11 cellular contexts compared by ENCODE assay signal in genomic region chr17:82367724-82368524, GRCh38. TPM values are rescaled to one million over a fixed set of nuclear protein-coding genes. Genes with fewer than 3 reads are reported as not detected.
DNase-seq lines count a peak whose midpoint lies in the region; ATAC-seq and TF ChIP-seq lines count a peak whose summit lies in the region.
"Had no signal": no experiment of that assay in that cellular context is flagged by ENCODE, and none has a peak within 500 bp of the region (broad histone marks: within the 10 kb centered on the region; RNA-seq: fewer than 3 reads in every experiment).

No MANE protein-coding gene starts in this region.

- peaks cover 4% of the 10 kb centered on the region for H3K27me3 ChIP-seq in A673 (replicated peaks; ENCODE audit: insufficient read depth, low read depth, low read length, poor library complexity)

- H3K36me3 ChIP-seq in A673 (ENCODE audit: insufficient read depth, low read length, poor library complexity, severe bottlenecking) = no peaks in the 10 kb centered on the region
- H3K36me3 ChIP-seq: upper lobe of left lung had no signal

- no peaks in the 10 kb centered on the region for H3K9me3 ChIP-seq in A673 (ENCODE audit: low read depth, low read length, poor library complexity, severe bottlenecking)
- H3K9me3 ChIP-seq: upper lobe of left lung had no signal

- H3K4me3 ChIP-seq in A673 (ENCODE audit: low read depth, low read length, poor library complexity, severe bottlenecking) = peak overlapping the region; percentile 17
- H3K4me3 ChIP-seq in GM12865 (ENCODE audit: low read depth, low read length) = no peak overlapping the region
- H3K4me3 ChIP-seq: upper lobe of left lung had no signal

- ATAC-seq in WTC11 (peak; percentile 91), HG02678 (IDR thresholded peaks at IDR 0.05; ENCODE audit: unreplicated experiment) (no peak)

- DNase-seq in A673 (ENCODE audit: low spot score) (peak; percentile 88), GM12865 (ENCODE audit: low read depth) (peak; percentile 33), NCI-H2196 treated with DMSO at 0.1 percent for 48 hours (lab: John Stamatoyannopoulos, UW; ENCODE audit: unreplicated experiment) (peak; percentile 100), WTC11 (ENCODE audit: low spot score) (peak; percentile 50), cortex of kidney (lab: John Stamatoyannopoulos, UW) (no peak), cerebellum (ENCODE audit: low spot score) (no peak)
- no peak for DNase-seq in stimulated activated CD4-positive, alpha-beta T cell treated with anti-CD3 and anti-CD28 coated beads, Interleukin-4, amount 100 ng/mL, for 24 hours
- DNase-seq: COR-L47, upper lobe of left lung had no signal

- H3K27ac ChIP-seq in A673 (ENCODE audit: low read depth, low read length, poor library complexity, severe bottlenecking) = no peak overlapping the region
- H3K27ac ChIP-seq: upper lobe of left lung had no signal

- H3K4me1 Mint-ChIP-seq in WTC11 = peaks cover 5% of the 10 kb centered on the region

- intact Hi-C loops in A673 (cut with micrococcal nuclease; ENCODE audit: unreplicated experiment) = loop anchor here (5.0 kb wide), 1 partner anchor 44 kb away; no protein-coding TSS in a partner anchor

- H3K4me1 ChIP-seq in A673 (ENCODE audit: insufficient read depth, low read length, poor library complexity, severe bottlenecking) = peaks cover 16% of the 10 kb centered on the region

- POLR2A ChIA-PET in A673 (lab: Charles Lee; ENCODE audit: low non-redundant PET) (interaction anchor here (0.6 kb wide), 1 partner anchor 71 kb away, joined by 5 read pairs; no protein-coding TSS in a partner anchor), WTC11 (lab: Charles Lee) (no interaction called here)

- BruUV-seq in A673 (replicated peaks; lab: Mats Ljungman, UMichigan) = no TSS peak

- TF ChIP-seq CTCF in A673 (conservative IDR thresholded peaks at IDR 0.05; ENCODE audit: low read depth, low read length) = no peak
- TF ChIP-seq CTCF in GM12865 (IDR thresholded peaks at IDR 0.05; ENCODE audit: insufficient read depth, low read depth, low read length, missing control alignments) = no peak
- no peak for TF ChIP-seq CTCF in WTC11 (IDR thresholded peaks at IDR 0.05)

- no peaks in the 10 kb centered on the region for H3K36me3 Mint-ChIP-seq in WTC11

- CTCF ChIA-PET in A673 (lab: Charles Lee) (no interaction called here), WTC11 (lab: Charles Lee) (no interaction called here)

- H3K4me3 Mint-ChIP-seq in WTC11 = peak overlapping the region; percentile 42

- H3K27ac Mint-ChIP-seq in WTC11 = peak overlapping the region; percentile 51

- H3K27me3 Mint-ChIP-seq in WTC11 (ENCODE audit: low read depth) = peaks cover 43% of the 10 kb centered on the region

- H3K9me3 Mint-ChIP-seq in WTC11 = peaks cover 5% of the 10 kb centered on the region

TF ChIP-seq in WTC11, 78 proteins besides CTCF, POLR2A, EP300 and RAD21:
- peak; percentile 47; the same call in 1 of the 2 replicates for TF ChIP-seq SP1 (CRISPR knock-in tag; conservative IDR thresholded peaks at IDR 0.05)
- TF ChIP-seq CREB1 (CRISPR knock-in tag; IDR thresholded peaks at IDR 0.05) = no peak
- TF ChIP-seq NFYB (CRISPR knock-in tag; conservative IDR thresholded peaks at IDR 0.05; ENCODE audit: low read depth) = peak; percentile 92
TF ChIP-seq in WTC11: peak in this region for 2.

RNA-seq across cellular contexts. Expression of gene UTS2R, which starts 3.6 kb away (rescaled TPM):
- total RNA-seq in A673 (2021) (0.52 and 0.58 TPM in 2 replicates), WTC11 (2021) (0.46 to 0.76 TPM (median 0.53 TPM) in 3 replicates), cerebellum (not detected)
- total RNA-seq: activated CD8-positive, alpha-beta memory T cell treated with anti-CD3 and anti-CD28 coated beads for 36 hours had no signal

RNA-seq across cellular contexts. Expression of gene TEX19, which starts 8.9 kb away (rescaled TPM):
- total RNA-seq in A673 (2021) = 0.39 and 1.2 TPM in 2 replicates
- total RNA-seq in WTC11 (2021) = 0.89 to 1.4 TPM (median 1.4 TPM) in 3 replicates
- total RNA-seq in cerebellum = not detected
- total RNA-seq: activated CD8-positive, alpha-beta memory T cell treated with anti-CD3 and anti-CD28 coated beads for 36 hours; upper lobe of left lung had no signal

RNA-seq across cellular contexts. Expression of gene SECTM1, which starts 34.4 kb away (rescaled TPM):
- 1.4 and 2.8 TPM in 2 replicates for total RNA-seq in A673 (2021)
- total RNA-seq in WTC11 (2021) = 0.14 to 0.57 TPM (median 0.22 TPM) in 3 replicates
- 3.4 TPM for total RNA-seq in cerebellum

RNA-seq across cellular contexts. Expression of gene HEXD, which starts 50.2 kb away (rescaled TPM):
- 20.1 and 24.0 TPM in 2 replicates for total RNA-seq in A673 (2021)
- 36.0 to 40.0 TPM (median 37.1 TPM) in 3 replicates for total RNA-seq in WTC11 (2021)
- 17.8 TPM for total RNA-seq in cerebellum

RNA-seq across cellular contexts. Expression of gene OGFOD3, which starts 50.5 kb away (rescaled TPM):
- 25.0 and 30.9 TPM in 2 replicates for total RNA-seq in A673 (2021)
- 20.4 to 24.0 TPM (median 22.5 TPM) in 3 replicates for total RNA-seq in WTC11 (2021)
- 18.1 TPM for total RNA-seq in cerebellum

Comparison
In these comparisons a context has a peak if more than half of its experiments do, and no peak if none do; other contexts are left out.
1. DNase-seq: peak in A673 (single experiment), GM12865 (single experiment), NCI-H2196 treated with DMSO at 0.1 percent for 48 hours (single experiment) and WTC11 (single experiment); none in cortex of kidney (single experiment), cerebellum (single experiment) and stimulated activated CD4-positive, alpha-beta T cell treated with anti-CD3 and anti-CD28 coated beads, Interleukin-4, amount 100 ng/mL, for 24 hours (single experiment).